ENCODE assay signal across 8 cellular contexts in the genomic region with DNA sequence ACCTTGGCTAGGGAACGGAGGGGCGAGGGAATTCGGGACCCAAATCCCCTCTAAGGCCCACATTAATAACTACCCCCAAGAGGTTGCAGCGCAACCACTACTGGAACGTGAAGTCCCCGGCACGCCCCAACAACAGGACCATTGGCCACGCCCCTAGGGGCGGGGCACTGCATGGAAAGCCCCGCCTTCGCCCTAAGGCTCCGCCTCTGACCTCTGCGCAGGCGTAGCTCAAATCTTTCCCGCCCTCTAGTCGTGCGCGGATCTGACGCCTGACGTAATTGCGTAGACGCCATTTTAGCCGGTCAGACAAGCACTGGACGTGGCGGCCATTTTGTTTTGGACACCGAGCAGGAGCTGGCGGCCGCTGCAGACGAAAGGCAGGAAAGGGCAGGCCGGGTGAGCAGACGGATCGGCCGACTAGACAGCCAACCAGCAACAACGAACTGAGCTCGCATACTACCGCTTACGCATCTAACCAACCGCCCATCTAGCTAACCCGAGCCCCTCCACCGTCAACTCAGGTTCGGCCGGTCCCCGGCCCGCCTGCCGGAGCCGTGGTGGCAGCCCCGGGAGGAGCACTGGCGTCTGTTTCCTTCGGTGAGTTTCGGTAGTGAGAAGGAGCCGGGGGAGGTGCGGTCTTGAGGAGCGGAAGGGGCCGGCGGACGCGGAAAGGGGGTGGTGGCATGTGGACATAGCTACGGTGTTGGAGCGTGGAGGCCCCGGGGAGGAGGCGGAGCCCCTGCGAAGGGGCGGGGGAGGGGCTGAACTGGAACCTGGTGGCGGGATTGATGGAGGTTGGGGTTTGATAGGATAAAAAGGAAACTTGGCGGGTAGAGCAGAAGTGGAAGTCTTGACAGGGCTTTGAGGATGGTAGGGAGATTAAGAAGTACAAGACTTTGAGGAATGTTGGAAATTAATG. TPM values are rescaled to one million over a fixed set of nuclear protein-coding genes. Genes with fewer than 3 reads are reported as not detected.
A peak's percentile ranks its signal among the peaks of the same experiment; 100 is the strongest.
DNase-seq lines count a peak whose midpoint lies in the region; ATAC-seq, FAIRE-seq and TF ChIP-seq lines count a peak whose summit lies in the region.

Gene CHTOP (plus strand): TSS at position 320 of the 919 bp plus-strand sequence. CDS start 2,523 bp downstream, outside the sequence.

- peaks cover 4% of the 10 kb centered on the region for H3K9me3 Mint-ChIP-seq in activated naive CD8-positive, alpha-beta T cell treated with anti-CD3 and anti-CD28 coated beads, Interleukin-2, amount 50 U/mL, for 24 hours

- H3K27me3 ChIP-seq in pancreas (no peaks in the 10 kb centered on the region), tibial artery (no peaks in the 10 kb centered on the region)

- DNase-seq in GM12865 (ENCODE audit: low read depth), result peak; percentile 99
- peak; percentile 84 for DNase-seq in NCI-H1417 treated with DMSO at 0.1 percent for 48 hours (lab: John Stamatoyannopoulos, UW)
- peak; percentile 96 for DNase-seq in SW480 (ENCODE audit: low spot score)
- peak; percentile 97 for DNase-seq in activated naive CD8-positive, alpha-beta T cell treated with anti-CD3 and anti-CD28 coated beads, Interleukin-2, amount 50 U/mL, for 24 hours
- peak; percentile 98 for DNase-seq in Right ventricle myocardium superior
- peak; percentile 96 to 98 (median 98) for DNase-seq in pancreas
- peak; percentile 99 for DNase-seq in tibial artery

- no peaks in the 10 kb centered on the region for H3K9me3 ChIP-seq in pancreas
- no peaks in the 10 kb centered on the region for H3K9me3 ChIP-seq in tibial artery

- peak; percentile 86 for ATAC-seq in HG02763 (IDR thresholded peaks at IDR 0.05; ENCODE audit: unreplicated experiment)
- ATAC-seq in activated naive CD8-positive, alpha-beta T cell treated with anti-CD3 and anti-CD28 coated beads, Interleukin-2, amount 50 U/mL, for 24 hours, result peak; percentile 91
- peak; percentile 92 for ATAC-seq in Right ventricle myocardium superior (ENCODE audit: poor library complexity)
- peak; percentile 92 to 96 (median 94) for ATAC-seq in pancreas

- WGBS in pancreas, 2 donors, result 2 to 3% methylated on average over 58 to 65 of the region's 65 CpGs

- H3K27me3 Mint-ChIP-seq in activated naive CD8-positive, alpha-beta T cell treated with anti-CD3 and anti-CD28 coated beads, Interleukin-2, amount 50 U/mL, for 24 hours, result no peaks in the 10 kb centered on the region

- H3K4me3 Mint-ChIP-seq in activated naive CD8-positive, alpha-beta T cell treated with anti-CD3 and anti-CD28 coated beads, Interleukin-2, amount 50 U/mL, for 24 hours, result peak within 1 kb of the TSS; percentile 100

- peaks cover 0 to 30% (median 15%) of the 10 kb centered on the region in 3 donors for H3K36me3 ChIP-seq in pancreas
- H3K36me3 ChIP-seq in tibial artery, result peaks cover 29 to 30% (median 29%) of the 10 kb centered on the region in 3 donors

- no peak for TF ChIP-seq CTCF in GM12865 (IDR thresholded peaks at IDR 0.05; ENCODE audit: insufficient read depth, low read depth, low read length, missing control alignments)
- TF ChIP-seq CTCF in pancreas (IDR thresholded peaks at IDR 0.05), result no peak
- peak; percentile 8 to 58 for TF ChIP-seq CTCF in tibial artery (IDR thresholded peaks at IDR 0.05)

- H3K27ac ChIP-seq in pancreas (peak within 1 kb of the TSS; percentile 99 to 100 (median 100)), tibial artery (peak within 1 kb of the TSS; percentile 98 to 100)

- H3K4me3 ChIP-seq in GM12865 (ENCODE audit: low read depth, low read length) (peak within 1 kb of the TSS; percentile 70), pancreas (peak within 1 kb of the TSS; percentile 43 to 92 (median 80)), tibial artery (peak within 1 kb of the TSS; percentile 79 to 89)

- H3K27ac Mint-ChIP-seq in activated naive CD8-positive, alpha-beta T cell treated with anti-CD3 and anti-CD28 coated beads, Interleukin-2, amount 50 U/mL, for 24 hours, result peak within 1 kb of the TSS; percentile 100

- FAIRE-seq in pancreas (lab: Jason Lieb, UNC), result peak; percentile 49

- peaks cover 49% of the 10 kb centered on the region for H3K4me1 Mint-ChIP-seq in activated naive CD8-positive, alpha-beta T cell treated with anti-CD3 and anti-CD28 coated beads, Interleukin-2, amount 50 U/mL, for 24 hours

- peaks cover 12 to 33% (median 30%) of the 10 kb centered on the region in 3 donors for H3K4me1 ChIP-seq in pancreas
- peaks cover 0 to 60% (median 41%) of the 10 kb centered on the region in 4 donors for H3K4me1 ChIP-seq in tibial artery

- peaks cover 35% of the 10 kb centered on the region for H3K36me3 Mint-ChIP-seq in activated naive CD8-positive, alpha-beta T cell treated with anti-CD3 and anti-CD28 coated beads, Interleukin-2, amount 50 U/mL, for 24 hours (ENCODE audit: low read depth)

- intact Hi-C loops in Right ventricle myocardium superior (cut with DNase I), result no loop called here
- intact Hi-C loops in pancreas (cut with DNase I), result no loop called here
- intact Hi-C loops in tibial artery (cut with DNase I; ENCODE audit: low total_unique reads), result no loop called here

RNA-seq across cellular contexts. Expression of gene CHTOP, which starts in this region (rescaled TPM):
- total RNA-seq in Right ventricle myocardium superior (68.1 TPM), pancreas (10 to 100 TPM; 27.9 to 49.2 (median 34.8) TPM)
- 10 to 100 TPM; 54.9 to 87.4 TPM for polyA plus RNA-seq in pancreas

Comparison
In these comparisons a context has a peak if more than half of its experiments do, and no peak if none do; other contexts are left out.
1. Peak in every context shown above with its lines: DNase-seq, ATAC-seq, H3K4me3 ChIP-seq and H3K27ac ChIP-seq.
2. CTCF ChIP-seq: peak in tibial artery (2 of 2); none in GM12865 (single experiment) and pancreas (0 of 4).